ENCODE assay signal across 1 cellular context in genomic region chr15:82749951-82750830, GRCh38.
TF ChIP-seq lines count a peak whose summit lies in the region.

No MANE protein-coding gene starts in this region.

TF ChIP-seq in K562, 482 proteins besides CTCF, POLR2A, EP300 and RAD21 (continued from another document and continues in another):
- no peak for TF ChIP-seq CEBPG (CRISPR knock-in tag; IDR thresholded peaks at IDR 0.05)
- TF ChIP-seq CEBPG (tag; conservative IDR thresholded peaks at IDR 0.05 in 1 of 2, IDR thresholded peaks at IDR 0.05 in 1 of 2), result no peak
- no peak for TF ChIP-seq ADNP (tag; IDR thresholded peaks at IDR 0.05)
- peak in 1 of 2 experiments; percentile 98; a peak in 2 of 4 replicates for TF ChIP-seq HDAC1 (IDR thresholded peaks at IDR 0.05)
- no peak for TF ChIP-seq NCOA2 (IDR thresholded peaks at IDR 0.05; ENCODE audit: partially characterized antibody in 2 of 2)
- no peak for TF ChIP-seq RBM14 (IDR thresholded peaks at IDR 0.05; ENCODE audit: borderline replicate concordance, insufficient read depth, low read depth, low read length)
- TF ChIP-seq SAFB (IDR thresholded peaks at IDR 0.05; ENCODE audit: borderline replicate concordance, low read depth, low read length), result peak; percentile 59; the same call in 1 of the 2 replicates
- no peak for TF ChIP-seq CBFA2T2 (conservative IDR thresholded peaks at IDR 0.05)
- peak; percentile 34; the same call in 1 of the 2 replicates for TF ChIP-seq ZNF511 (CRISPR knock-in tag; IDR thresholded peaks at IDR 0.05)
- no peak for TF ChIP-seq ZNF197 (CRISPR knock-in tag; IDR thresholded peaks at IDR 0.05; ENCODE audit: low read depth)
- no peak for TF ChIP-seq ESRRB (CRISPR knock-in tag; IDR thresholded peaks at IDR 0.05; ENCODE audit: borderline replicate concordance)
- TF ChIP-seq TFAM (CRISPR knock-in tag; conservative IDR thresholded peaks at IDR 0.05), result no peak
- TF ChIP-seq KHSRP (IDR thresholded peaks at IDR 0.05), result no peak
- peak; percentile 92 to 96 for TF ChIP-seq MNT (conservative IDR thresholded peaks at IDR 0.05)
- TF ChIP-seq ZNF280B (CRISPR knock-in tag; IDR thresholded peaks at IDR 0.05), result no peak
- TF ChIP-seq BMI1 (IDR thresholded peaks at IDR 0.05; ENCODE audit: low read length), result no peak
- TF ChIP-seq C11orf30 (IDR thresholded peaks at IDR 0.05; ENCODE audit: low read depth), result peak; percentile 79
- TF ChIP-seq ZNF398 (CRISPR knock-in tag; IDR thresholded peaks at IDR 0.05), result no peak
- no peak for TF ChIP-seq NELFE (IDR thresholded peaks at IDR 0.05; ENCODE audit: insufficient read depth, insufficient read length)
- peak; percentile 82 for TF ChIP-seq RBBP5 (IDR thresholded peaks at IDR 0.05; ENCODE audit: borderline replicate concordance, insufficient read depth, low read length, poor library complexity, severe bottlenecking)
- TF ChIP-seq WHSC1 (IDR thresholded peaks at IDR 0.05; ENCODE audit: low read length), result no peak
- TF ChIP-seq ZNF655 (CRISPR knock-in tag; IDR thresholded peaks at IDR 0.05), result no peak
- no peak for TF ChIP-seq EZH2 (IDR thresholded peaks at IDR 0.05; ENCODE audit: borderline replicate concordance, low read depth, low read length)
- TF ChIP-seq DMBX1 (CRISPR knock-in tag; IDR thresholded peaks at IDR 0.05; ENCODE audit: borderline replicate concordance), result no peak
- no peak for TF ChIP-seq HEY1 (CRISPR knock-in tag; IDR thresholded peaks at IDR 0.05; ENCODE audit: borderline replicate concordance)
- TF ChIP-seq GTF2E2 (tag; IDR thresholded peaks at IDR 0.05), result peak; percentile 85; the same call in 1 of the 2 replicates
- no peak for TF ChIP-seq E2F3 (CRISPR knock-in tag; IDR thresholded peaks at IDR 0.05)
- no peak for TF ChIP-seq ZNF3 (CRISPR knock-in tag; IDR thresholded peaks at IDR 0.05)
- TF ChIP-seq ZKSCAN8 (CRISPR knock-in tag; IDR thresholded peaks at IDR 0.05), result no peak
- peak; percentile 80; the same call in 1 of the 2 replicates for TF ChIP-seq POLR2AphosphoS2 (IDR thresholded peaks at IDR 0.05; ENCODE audit: low read length)
- no peak for TF ChIP-seq FOXJ3 (CRISPR knock-in tag; IDR thresholded peaks at IDR 0.05)
- TF ChIP-seq ZNF561 (CRISPR knock-in tag; conservative IDR thresholded peaks at IDR 0.05), result no peak
- 0 out of 2 replicates have a peak, but pooled peaks have one; percentile 52 for TF ChIP-seq ZBTB7A (IDR thresholded peaks at IDR 0.05; ENCODE audit: borderline replicate concordance, control insufficient read depth, low read depth, low read length)
- peak; percentile 32 to 70 for TF ChIP-seq MAZ (CRISPR knock-in tag; conservative IDR thresholded peaks at IDR 0.05 in 1 of 2, IDR thresholded peaks at IDR 0.05 in 1 of 2)
- TF ChIP-seq HDAC8 (tag; IDR thresholded peaks at IDR 0.05), result no peak
- TF ChIP-seq CUX1 (CRISPR knock-in tag; IDR thresholded peaks at IDR 0.05), result no peak
- TF ChIP-seq ZNF778 (CRISPR knock-in tag; IDR thresholded peaks at IDR 0.05), result no peak
- TF ChIP-seq HOXB6 (CRISPR knock-in tag; IDR thresholded peaks at IDR 0.05; ENCODE audit: borderline replicate concordance), result no peak
- TF ChIP-seq E2F1 (CRISPR knock-in tag; IDR thresholded peaks at IDR 0.05), result peak; percentile 53; the same call in 1 of the 2 replicates
- TF ChIP-seq ARNT (IDR thresholded peaks at IDR 0.05), result no peak; a peak in 1 of 4 replicates
- peak; percentile 35 for TF ChIP-seq VEZF1 (CRISPR knock-in tag; IDR thresholded peaks at IDR 0.05)
- no peak for TF ChIP-seq NCOA4 (IDR thresholded peaks at IDR 0.05; ENCODE audit: partially characterized antibody)
- TF ChIP-seq CEBPZ (IDR thresholded peaks at IDR 0.05; ENCODE audit: borderline replicate concordance, low read depth, low read length), result no peak
- no peak for TF ChIP-seq HMG20B (CRISPR knock-in tag; IDR thresholded peaks at IDR 0.05)
- peak; percentile 57; the same call in 1 of the 2 replicates for TF ChIP-seq GTF2F1 (IDR thresholded peaks at IDR 0.05; ENCODE audit: low read depth, low read length)
- TF ChIP-seq NCOA6 (IDR thresholded peaks at IDR 0.05), result no peak
- peak; percentile 83 for TF ChIP-seq POLR2H (tag; IDR thresholded peaks at IDR 0.05; ENCODE audit: low read depth)
- no peak; the same call in 1 of the 2 replicates for TF ChIP-seq ARID2 (IDR thresholded peaks at IDR 0.05)
